In genomic region chr14:48391661-48392060, GRCh38 we compare ENCODE assay signal across 25 cellular contexts.
"Had no signal": no experiment of that assay in that cellular context is flagged by ENCODE, and none has a peak within 500 bp of the region (broad histone marks: within the 10 kb centered on the region; RNA-seq: fewer than 3 reads in every experiment).

No MANE protein-coding gene starts in this region.

- H3K27ac ChIP-seq: colonic mucosa, esophagus muscularis mucosa, neutrophil, pancreas, right lobe of liver, suprapubic skin, transverse colon, vagina had no signal

- H3K4me1 ChIP-seq: colonic mucosa, esophagus muscularis mucosa, pancreas, right lobe of liver, suprapubic skin, transverse colon, vagina had no signal

- DNase-seq: colonic mucosa; dermis blood vessel endothelial cell; effector memory CD4-positive, alpha-beta T cell; foreskin melanocyte; immature natural killer cell; islet precursor cell; mucosa of descending colon; naive B cell; pancreas; right lobe of liver; small intestine; stimulated activated CD4-positive, alpha-beta T cell treated with anti-CD3 and anti-CD28 coated beads, Interleukin-12 subunit alpha, Interleukin-12 subunit beta, amount 100 ng/mL, for 4 hours; stimulated activated CD4-positive, alpha-beta T cell treated with anti-CD3 and anti-CD28 coated beads, Interleukin-1b, Interleukin-23, amount 100 ng/mL, for 48 hours; stimulated activated CD4-positive, alpha-beta T cell treated with anti-CD3 and anti-CD28 coated beads, Interleukin-4, amount 100 ng/mL, for 1 hour; stimulated activated CD8-positive, alpha-beta memory T cell treated with anti-CD3 and anti-CD28 coated beads, Interleukin-4, amount 100 ng/mL, for 48 hours; stimulated activated naive CD4-positive, alpha-beta T cell; stimulated activated naive CD8-positive, alpha-beta T cell treated with anti-CD3 and anti-CD28 coated beads, Interleukin-15, amount 100 ng/mL, for 72 hours; transverse colon had no signal

- H3K4me3 ChIP-seq: colonic mucosa, esophagus muscularis mucosa, lung, mucosa of descending colon, pancreas, right lobe of liver, suprapubic skin, transverse colon, vagina had no signal

- H3K36me3 ChIP-seq: colonic mucosa, esophagus muscularis mucosa, neutrophil, pancreas, right lobe of liver, suprapubic skin, transverse colon, vagina had no signal

- ATAC-seq: left lobe of liver; mucosa of descending colon; natural killer cell treated with Interleukin-12 subunit alpha and Interleukin-12 subunit beta and Interleukin-15 and Interleukin-18, amount 100 ng/mL, for 72 hours; pancreas; right lobe of liver; stimulated activated naive CD8-positive, alpha-beta T cell treated with anti-CD3 and anti-CD28 coated beads, Interleukin-15, amount 100 ng/mL, for 72 hours had no signal

- H3K27me3 ChIP-seq: colonic mucosa, esophagus muscularis mucosa, neutrophil, right lobe of liver, suprapubic skin, transverse colon, vagina had no signal

- H3K9me3 ChIP-seq: colonic mucosa, esophagus muscularis mucosa, mucosa of descending colon, neutrophil, pancreas, right lobe of liver, suprapubic skin, transverse colon, vagina had no signal
